Comparison of ENCODE assay signal across 17 cellular contexts in genomic region chr17:49381033-49381432, GRCh38.
"Had no signal": no experiment of that assay in that cellular context is flagged by ENCODE, and none has a peak within 500 bp of the region (broad histone marks: within the 10 kb centered on the region; RNA-seq: fewer than 3 reads in every experiment).

No MANE protein-coding gene starts in this region.

- H3K27me3 Mint-ChIP-seq: activated CD4-positive, alpha-beta memory T cell treated with anti-CD3 and anti-CD28 coated beads for 36 hours; activated T-cell treated with anti-CD3 and anti-CD28 coated beads, Interleukin-2, amount 50 U/mL, for 24 hours; stimulated activated naive CD8-positive, alpha-beta T cell treated with anti-CD3 and anti-CD28 coated beads, Interleukin-15, amount 100 ng/mL, for 72 hours; T-cell had no signal

- H3K27ac ChIP-seq: cardiac muscle cell, dorsolateral prefrontal cortex, gastrocnemius medialis, VCaP had no signal

- H3K4me1 Mint-ChIP-seq: stimulated activated naive CD8-positive, alpha-beta T cell treated with anti-CD3 and anti-CD28 coated beads, Interleukin-15, amount 100 ng/mL, for 72 hours had no signal

- H3K4me1 ChIP-seq: gastrocnemius medialis, heart left ventricle had no signal

- H3K27ac Mint-ChIP-seq: activated CD4-positive, alpha-beta memory T cell treated with anti-CD3 and anti-CD28 coated beads for 36 hours; activated T-cell treated with anti-CD3 and anti-CD28 coated beads, Interleukin-2, amount 50 U/mL, for 24 hours; endodermal cell; natural killer cell; stimulated activated naive CD8-positive, alpha-beta T cell treated with anti-CD3 and anti-CD28 coated beads, Interleukin-15, amount 100 ng/mL, for 72 hours had no signal

- FAIRE-seq: astrocyte had no signal

- H3K9me3 Mint-ChIP-seq: activated CD4-positive, alpha-beta memory T cell treated with anti-CD3 and anti-CD28 coated beads for 36 hours; activated naive CD4-positive, alpha-beta T cell treated with anti-CD3 and anti-CD28 coated beads, Interleukin-2, amount 10 ng/mL, durations not matched to agents 7 days and 5 days; activated T-cell treated with anti-CD3 and anti-CD28 coated beads, Interleukin-2, amount 50 U/mL, for 24 hours; endodermal cell; immature natural killer cell; natural killer cell; T-cell had no signal

- H3K4me3 Mint-ChIP-seq: activated CD4-positive, alpha-beta memory T cell treated with anti-CD3 and anti-CD28 coated beads for 36 hours; activated naive CD4-positive, alpha-beta T cell treated with anti-CD3 and anti-CD28 coated beads, Interleukin-2, amount 10 ng/mL, durations not matched to agents 7 days and 5 days; activated T-cell treated with anti-CD3 and anti-CD28 coated beads, Interleukin-2, amount 50 U/mL, for 24 hours; endodermal cell; immature natural killer cell; natural killer cell; stimulated activated naive CD8-positive, alpha-beta T cell treated with anti-CD3 and anti-CD28 coated beads, Interleukin-15, amount 100 ng/mL, for 72 hours; T-cell had no signal

- H3K4me3 ChIP-seq: cardiac muscle cell, dorsolateral prefrontal cortex, gastrocnemius medialis, heart left ventricle, mucosa of descending colon had no signal

- H3K36me3 ChIP-seq: cardiac muscle cell, gastrocnemius medialis, heart left ventricle had no signal

- DNase-seq: activated CD4-positive, alpha-beta memory T cell treated with anti-CD3 and anti-CD28 coated beads for 36 hours; activated naive CD4-positive, alpha-beta T cell treated with anti-CD3 and anti-CD28 coated beads, Interleukin-2, amount 10 ng/mL, durations not matched to agents 7 days and 5 days; activated T-cell treated with anti-CD3 and anti-CD28 coated beads, Interleukin-2, amount 50 U/mL, for 24 hours; dorsolateral prefrontal cortex; endodermal cell; gastrocnemius medialis; heart left ventricle; immature natural killer cell; mucosa of descending colon; natural killer cell; nucleus accumbens; right cardiac atrium; stimulated activated naive CD8-positive, alpha-beta T cell treated with anti-CD3 and anti-CD28 coated beads, Interleukin-15, amount 100 ng/mL, for 72 hours; T-cell had no signal

- H3K9me3 ChIP-seq: gastrocnemius medialis, heart left ventricle, mucosa of descending colon had no signal

- ATAC-seq: gastrocnemius medialis; heart left ventricle; mucosa of descending colon; natural killer cell; right cardiac atrium; stimulated activated naive CD8-positive, alpha-beta T cell treated with anti-CD3 and anti-CD28 coated beads, Interleukin-15, amount 100 ng/mL, for 72 hours; T-cell had no signal

- H3K27me3 ChIP-seq: cardiac muscle cell, dorsolateral prefrontal cortex, gastrocnemius medialis, heart left ventricle had no signal
